In the genomic region with DNA sequence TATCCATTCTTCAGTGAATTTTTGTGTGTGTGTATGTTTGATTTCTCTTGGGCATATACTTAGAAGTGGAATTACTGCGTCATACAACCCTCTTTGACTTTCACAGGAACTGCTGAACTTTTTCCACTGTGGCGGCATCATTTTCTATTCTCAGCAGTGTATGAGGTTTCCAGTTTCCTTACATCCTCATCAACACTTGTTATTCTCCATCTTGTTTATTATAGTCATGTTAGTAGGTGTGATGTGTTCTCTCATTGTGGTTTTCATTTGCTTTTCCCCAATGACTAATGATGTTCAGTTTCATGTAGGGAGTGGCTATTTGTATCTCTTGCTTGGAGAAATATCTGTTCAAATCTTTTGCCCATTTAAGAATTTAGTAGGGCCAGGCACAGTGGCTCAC, we compare ENCODE assay signal across 1 cellular context.
TF ChIP-seq lines count a peak whose summit lies in the region.

No MANE protein-coding gene starts in this region.

TF ChIP-seq in SK-N-SH treated with all-trans-retinoic acid at 6 μM for 48 hours, 23 proteins besides CTCF, POLR2A, EP300 and RAD21 (continued from another document):
- TF ChIP-seq TSHZ2 (CRISPR knock-in tag; IDR thresholded peaks at IDR 0.05) (no peak), ISL1 (CRISPR knock-in tag; IDR thresholded peaks at IDR 0.05) (no peak), TOX (CRISPR knock-in tag; IDR thresholded peaks at IDR 0.05; ENCODE audit: borderline replicate concordance) (no peak), PPARA (CRISPR knock-in tag; IDR thresholded peaks at IDR 0.05; ENCODE audit: borderline replicate concordance) (no peak), GLIS3 (CRISPR knock-in tag; IDR thresholded peaks at IDR 0.05) (no peak), CREB5 (CRISPR knock-in tag; IDR thresholded peaks at IDR 0.05; ENCODE audit: low read depth) (no peak), ZNF70 (CRISPR knock-in tag; IDR thresholded peaks at IDR 0.05) (no peak), CSRNP3 (CRISPR knock-in tag; IDR thresholded peaks at IDR 0.05) (no peak), ZNF565 (CRISPR knock-in tag; conservative IDR thresholded peaks at IDR 0.05; ENCODE audit: low read depth) (no peak), RARB (CRISPR knock-in tag; IDR thresholded peaks at IDR 0.05) (no peak), ZFP3 (CRISPR knock-in tag; IDR thresholded peaks at IDR 0.05) (no peak), CSDC2 (CRISPR knock-in tag; IDR thresholded peaks at IDR 0.05) (no peak)
- TF ChIP-seq, protein P1, sequence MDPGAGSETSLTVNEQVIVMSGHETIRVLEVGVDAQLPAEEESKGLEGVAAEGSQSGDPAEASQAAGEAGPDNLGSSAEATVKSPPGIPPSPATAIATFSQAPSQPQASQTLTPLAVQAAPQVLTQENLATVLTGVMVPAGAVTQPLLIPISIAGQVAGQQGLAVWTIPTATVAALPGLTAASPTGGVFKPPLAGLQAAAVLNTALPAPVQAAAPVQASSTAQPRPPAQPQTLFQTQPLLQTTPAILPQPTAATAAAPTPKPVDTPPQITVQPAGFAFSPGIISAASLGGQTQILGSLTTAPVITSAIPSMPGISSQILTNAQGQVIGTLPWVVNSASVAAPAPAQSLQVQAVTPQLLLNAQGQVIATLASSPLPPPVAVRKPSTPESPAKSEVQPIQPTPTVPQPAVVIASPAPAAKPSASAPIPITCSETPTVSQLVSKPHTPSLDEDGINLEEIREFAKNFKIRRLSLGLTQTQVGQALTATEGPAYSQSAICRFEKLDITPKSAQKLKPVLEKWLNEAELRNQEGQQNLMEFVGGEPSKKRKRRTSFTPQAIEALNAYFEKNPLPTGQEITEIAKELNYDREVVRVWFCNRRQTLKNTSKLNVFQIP (CRISPR knock-in tag; IDR thresholded peaks at IDR 0.05; ENCODE audit: borderline replicate concordance, low read depth) = no peak
- TF ChIP-seq, protein P2, sequence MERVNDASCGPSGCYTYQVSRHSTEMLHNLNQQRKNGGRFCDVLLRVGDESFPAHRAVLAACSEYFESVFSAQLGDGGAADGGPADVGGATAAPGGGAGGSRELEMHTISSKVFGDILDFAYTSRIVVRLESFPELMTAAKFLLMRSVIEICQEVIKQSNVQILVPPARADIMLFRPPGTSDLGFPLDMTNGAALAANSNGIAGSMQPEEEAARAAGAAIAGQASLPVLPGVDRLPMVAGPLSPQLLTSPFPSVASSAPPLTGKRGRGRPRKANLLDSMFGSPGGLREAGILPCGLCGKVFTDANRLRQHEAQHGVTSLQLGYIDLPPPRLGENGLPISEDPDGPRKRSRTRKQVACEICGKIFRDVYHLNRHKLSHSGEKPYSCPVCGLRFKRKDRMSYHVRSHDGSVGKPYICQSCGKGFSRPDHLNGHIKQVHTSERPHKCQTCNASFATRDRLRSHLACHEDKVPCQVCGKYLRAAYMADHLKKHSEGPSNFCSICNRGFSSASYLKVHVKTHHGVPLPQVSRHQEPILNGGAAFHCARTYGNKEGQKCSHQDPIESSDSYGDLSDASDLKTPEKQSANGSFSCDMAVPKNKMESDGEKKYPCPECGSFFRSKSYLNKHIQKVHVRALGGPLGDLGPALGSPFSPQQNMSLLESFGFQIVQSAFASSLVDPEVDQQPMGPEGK (CRISPR knock-in tag; IDR thresholded peaks at IDR 0.05; ENCODE audit: borderline replicate concordance) = no peak
